In genomic region chr9:98974994-98975712, GRCh38 we compare ENCODE assay signal across 1 cellular context.
A peak's percentile ranks its signal among the peaks of the same experiment; 100 is the strongest.
TF ChIP-seq lines count a peak whose summit lies in the region.

No MANE protein-coding gene starts in this region.

TF ChIP-seq in HepG2, 621 proteins besides CTCF, POLR2A, EP300 and RAD21 (continued from another document and continues in another):
- TF ChIP-seq ZNF646 (CRISPR knock-in tag; IDR thresholded peaks at IDR 0.05) (no peak), FUBP1 (CRISPR knock-in tag; IDR thresholded peaks at IDR 0.05; ENCODE audit: borderline replicate concordance) (no peak), ZFP37 (CRISPR knock-in tag; IDR thresholded peaks at IDR 0.05; ENCODE audit: borderline replicate concordance) (no peak), ZNF549 (CRISPR knock-in tag; IDR thresholded peaks at IDR 0.05) (no peak), ZSCAN30 (CRISPR knock-in tag; IDR thresholded peaks at IDR 0.05) (no peak), CCDC6 (CRISPR knock-in tag; IDR thresholded peaks at IDR 0.05) (0 out of 2 replicates have a peak, but pooled peaks have one; percentile 49), ARID5B (CRISPR knock-in tag; IDR thresholded peaks at IDR 0.05) (0 out of 2 replicates have a peak, but pooled peaks have one; percentile 8), RXRA (CRISPR knock-in tag; IDR thresholded peaks at IDR 0.05) (0 out of 2 replicates have a peak, but pooled peaks have one; percentile 33), SRSF4 (IDR thresholded peaks at IDR 0.05; ENCODE audit: low read depth, low read length, poor library complexity, severe bottlenecking) (no peak), STAG1 (CRISPR knock-in tag; IDR thresholded peaks at IDR 0.05) (peak; percentile 66), ZNF598 (CRISPR knock-in tag; IDR thresholded peaks at IDR 0.05; ENCODE audit: borderline replicate concordance) (no peak), BCL3 (CRISPR knock-in tag; IDR thresholded peaks at IDR 0.05) (no peak), TIGD3 (CRISPR knock-in tag; IDR thresholded peaks at IDR 0.05; ENCODE audit: borderline replicate concordance) (no peak), ZNF318 (CRISPR knock-in tag; IDR thresholded peaks at IDR 0.05) (no peak), ZBTB4 (CRISPR knock-in tag; IDR thresholded peaks at IDR 0.05; ENCODE audit: borderline replicate concordance) (no peak), REPIN1 (CRISPR knock-in tag; IDR thresholded peaks at IDR 0.05; ENCODE audit: borderline replicate concordance, low read depth) (peak; percentile 39; the same call in 1 of the 2 replicates), ZNF274 (CRISPR knock-in tag; IDR thresholded peaks at IDR 0.05) (0 out of 2 replicates have a peak, but pooled peaks have one; percentile 20), SKI (IDR thresholded peaks at IDR 0.05; ENCODE audit: partially characterized antibody) (no peak), ZNF329 (CRISPR knock-in tag; IDR thresholded peaks at IDR 0.05; ENCODE audit: low read depth) (no peak), SMC3 (IDR thresholded peaks at IDR 0.05; ENCODE audit: low read length) (peak; percentile 28; the same call in 1 of the 2 replicates), MBNL3 (CRISPR knock-in tag; conservative IDR thresholded peaks at IDR 0.05) (no peak), ZNF878 (CRISPR knock-in tag; IDR thresholded peaks at IDR 0.05) (0 out of 2 replicates have a peak, but pooled peaks have one; percentile 34), ZNF30 (CRISPR knock-in tag; IDR thresholded peaks at IDR 0.05) (no peak), NBN (conservative IDR thresholded peaks at IDR 0.05) (no peak), BRCA1 (CRISPR knock-in tag; IDR thresholded peaks at IDR 0.05) (no peak), SIX1 (CRISPR knock-in tag; IDR thresholded peaks at IDR 0.05; ENCODE audit: borderline replicate concordance) (no peak)
